Comparison of ENCODE assay signal across 1 cellular context in the genomic region with DNA sequence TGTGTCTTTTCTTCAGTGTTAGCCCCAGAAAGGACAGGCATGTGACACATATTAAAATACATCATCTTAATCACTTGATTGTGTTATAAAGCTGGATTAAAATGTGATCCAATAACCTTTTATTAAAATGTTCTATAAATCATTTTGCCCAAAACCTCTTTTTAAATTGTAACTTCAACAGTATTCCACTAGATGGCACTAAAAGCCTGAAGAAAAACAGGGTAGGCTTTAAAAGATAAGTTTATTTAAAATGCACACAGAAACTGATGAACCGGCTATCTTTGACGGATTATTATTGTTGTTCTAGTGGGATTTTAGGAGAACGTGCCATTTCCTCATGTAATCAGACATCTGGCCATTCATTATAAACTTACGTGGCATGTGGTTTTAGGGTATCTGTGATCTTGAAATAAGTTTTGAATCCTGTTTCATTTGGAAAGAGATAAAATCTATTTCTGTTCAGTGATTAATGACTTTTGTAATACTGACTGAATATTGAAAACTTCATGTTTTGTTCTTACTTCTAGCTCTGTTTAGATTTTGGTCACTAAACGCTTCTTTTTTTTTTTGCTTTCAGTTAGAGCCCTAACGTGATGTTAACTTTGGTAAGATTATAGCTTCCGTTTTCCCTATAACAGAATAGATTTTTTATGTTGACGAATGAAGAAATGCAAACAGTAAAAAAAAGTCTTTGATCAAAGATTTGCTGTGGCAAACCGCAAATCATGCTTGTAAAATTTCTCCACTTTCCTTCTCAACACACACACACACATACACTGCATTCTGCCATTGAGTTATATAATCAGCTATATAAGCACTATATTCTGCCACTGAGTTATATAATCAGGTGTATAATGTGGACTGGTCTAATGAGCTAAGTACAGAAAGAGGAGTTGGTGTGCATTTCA.
TF ChIP-seq lines count a peak whose summit lies in the region.

No MANE protein-coding gene starts in this region.

TF ChIP-seq in endothelial cell of umbilical vein, 7 proteins besides CTCF, POLR2A, EP300 and RAD21:
- TF ChIP-seq MYC (IDR thresholded peaks at IDR 0.05; ENCODE audit: low read depth, low read length): no peak
- TF ChIP-seq FOS (IDR thresholded peaks at IDR 0.05; ENCODE audit: borderline replicate concordance, insufficient read depth, low read length): no peak
- no peak for TF ChIP-seq EZH2 (IDR thresholded peaks at IDR 0.05; ENCODE audit: borderline replicate concordance, low read depth, low read length, severe bottlenecking)
- TF ChIP-seq GATA2 (IDR thresholded peaks at IDR 0.05; ENCODE audit: insufficient read depth, insufficient read length, low read depth, low read length): no peak
